Comparison of ENCODE assay signal across 8 cellular contexts in genomic region chr6:3075522-3076113, GRCh38. TPM values are rescaled to one million over a fixed set of nuclear protein-coding genes. Genes with fewer than 3 reads are reported as not detected.
DNase-seq lines count a peak whose midpoint lies in the region; ATAC-seq lines count a peak whose summit lies in the region.

No MANE protein-coding gene starts in this region.

- peak; percentile 50 for ATAC-seq in activated CD8-positive, alpha-beta memory T cell treated with anti-CD3 and anti-CD28 coated beads, Interleukin-2, amount 10 ng/mL, durations not matched to agents 7 days and 5 days
- ATAC-seq in T-cell (replicated peaks in 1 of 4) (peak in 3 of 4 experiments; percentile 31 to 67 (median 43)), HG03354 (IDR thresholded peaks at IDR 0.05; ENCODE audit: poor library complexity, severe bottlenecking, unreplicated experiment) (no peak)
- peak; percentile 64 for ATAC-seq in stimulated activated effector memory CD8-positive, alpha-beta T cell treated with anti-CD3 and anti-CD28 coated beads, Interleukin-12 subunit alpha, Interleukin-12 subunit beta, amount 100 ng/mL, for 72 hours

- H3K4me3 Mint-ChIP-seq in activated CD8-positive, alpha-beta memory T cell treated with anti-CD3 and anti-CD28 coated beads, Interleukin-2, amount 10 ng/mL, durations not matched to agents 7 days and 5 days = peak overlapping the region; percentile 34
- H3K4me3 Mint-ChIP-seq in T-cell = peak overlapping the region; percentile 38 to 70 (median 59)
- peak overlapping the region; percentile 51 for H3K4me3 Mint-ChIP-seq in stimulated activated effector memory CD8-positive, alpha-beta T cell treated with anti-CD3 and anti-CD28 coated beads, Interleukin-12 subunit alpha, Interleukin-12 subunit beta, amount 100 ng/mL, for 72 hours

- no peak for DNase-seq in activated CD8-positive, alpha-beta memory T cell treated with anti-CD3 and anti-CD28 coated beads, Interleukin-2, amount 10 ng/mL, durations not matched to agents 7 days and 5 days
- DNase-seq in activated CD8-positive, alpha-beta memory T cell treated with anti-CD3 and anti-CD28 coated beads for 24 hours = no peak
- DNase-seq in T-cell (no peak), fibroblast of gingiva (ENCODE audit: low read depth) (peak; percentile 33), iPS-NIHi7 (ENCODE audit: extremely low spot score) (no peak)
- DNase-seq in stimulated activated effector memory CD8-positive, alpha-beta T cell treated with anti-CD3 and anti-CD28 coated beads, Interleukin-12 subunit alpha, Interleukin-12 subunit beta, amount 100 ng/mL, for 72 hours (ENCODE audit: low spot score in 2 of 2) = no peak
- no peak for DNase-seq in stimulated activated CD4-positive, alpha-beta T cell treated with anti-CD3 and anti-CD28 coated beads, Interleukin-4, amount 100 ng/mL, for 4 hours

- peaks cover 38% of the 10 kb centered on the region for H3K36me3 Mint-ChIP-seq in activated CD8-positive, alpha-beta memory T cell treated with anti-CD3 and anti-CD28 coated beads, Interleukin-2, amount 10 ng/mL, durations not matched to agents 7 days and 5 days
- peaks cover 42% of the 10 kb centered on the region for H3K36me3 Mint-ChIP-seq in T-cell
- H3K36me3 Mint-ChIP-seq in stimulated activated effector memory CD8-positive, alpha-beta T cell treated with anti-CD3 and anti-CD28 coated beads, Interleukin-12 subunit alpha, Interleukin-12 subunit beta, amount 100 ng/mL, for 72 hours = peaks cover 73% of the 10 kb centered on the region

- no peaks in the 10 kb centered on the region for H3K9me3 Mint-ChIP-seq in activated CD8-positive, alpha-beta memory T cell treated with anti-CD3 and anti-CD28 coated beads, Interleukin-2, amount 10 ng/mL, durations not matched to agents 7 days and 5 days (ENCODE audit: low read depth)
- no peaks in the 10 kb centered on the region for H3K9me3 Mint-ChIP-seq in T-cell
- no peaks in the 10 kb centered on the region for H3K9me3 Mint-ChIP-seq in stimulated activated effector memory CD8-positive, alpha-beta T cell treated with anti-CD3 and anti-CD28 coated beads, Interleukin-12 subunit alpha, Interleukin-12 subunit beta, amount 100 ng/mL, for 72 hours

- peaks cover 45% of the 10 kb centered on the region for H3K4me1 Mint-ChIP-seq in activated CD8-positive, alpha-beta memory T cell treated with anti-CD3 and anti-CD28 coated beads, Interleukin-2, amount 10 ng/mL, durations not matched to agents 7 days and 5 days
- peaks cover 52 to 66% (median 65%) of the 10 kb centered on the region in 3 donors for H3K4me1 Mint-ChIP-seq in T-cell
- H3K4me1 Mint-ChIP-seq in stimulated activated effector memory CD8-positive, alpha-beta T cell treated with anti-CD3 and anti-CD28 coated beads, Interleukin-12 subunit alpha, Interleukin-12 subunit beta, amount 100 ng/mL, for 72 hours = peaks cover 62% of the 10 kb centered on the region

- H3K27me3 Mint-ChIP-seq in activated CD8-positive, alpha-beta memory T cell treated with anti-CD3 and anti-CD28 coated beads, Interleukin-2, amount 10 ng/mL, durations not matched to agents 7 days and 5 days = no peaks in the 10 kb centered on the region
- no peaks in the 10 kb centered on the region for H3K27me3 Mint-ChIP-seq in T-cell

- peak overlapping the region; percentile 71 for H3K27ac Mint-ChIP-seq in activated CD8-positive, alpha-beta memory T cell treated with anti-CD3 and anti-CD28 coated beads, Interleukin-2, amount 10 ng/mL, durations not matched to agents 7 days and 5 days
- H3K27ac Mint-ChIP-seq in T-cell = peak overlapping the region; percentile 91 to 93
- peak overlapping the region; percentile 90 for H3K27ac Mint-ChIP-seq in stimulated activated effector memory CD8-positive, alpha-beta T cell treated with anti-CD3 and anti-CD28 coated beads, Interleukin-12 subunit alpha, Interleukin-12 subunit beta, amount 100 ng/mL, for 72 hours

- CTCF ChIA-PET in activated CD8-positive, alpha-beta memory T cell treated with anti-CD3 and anti-CD28 coated beads, Interleukin-2, amount 10 ng/mL, durations not matched to agents 7 days and 5 days (lab: Charles Lee) = interaction anchor here (0.7 to 1.7 kb wide), 5 partner anchors 8 to 314 kb away, joined by 3 to 4 read pairs (median 3); partner anchors contain the start of gene BPHL
- CTCF ChIA-PET in T-cell (lab: Charles Lee) = interaction anchor here in 1 of 2 donors (0.7 to 1.1 kb wide), 4 partner anchors 11 to 284 kb away, joined by 3 to 4 read pairs (median 3); no protein-coding TSS in a partner anchor

- POLR2A ChIA-PET in T-cell (lab: Charles Lee) = interaction anchor here (0.6 to 1.3 kb wide), 5 partner anchors 8 to 1026 kb away, joined by 3 to 4 read pairs (median 3); partner anchors contain the start of gene RIPK1 (in 1 of the 2)

RNA-seq across cellular contexts. Expression of gene RIPK1, which starts 7.3 kb away (rescaled TPM):
- total RNA-seq in activated CD8-positive, alpha-beta memory T cell treated with anti-CD3 and anti-CD28 coated beads, Interleukin-2, amount 10 ng/mL, durations not matched to agents 7 days and 5 days = 10 to 100 TPM; 26.6 to 29.6 TPM
- total RNA-seq in T-cell = 10 to 100 TPM; 22.5 to 33.8 (median 31.7) TPM

RNA-seq across cellular contexts. Expression of gene BPHL, which starts 42.9 kb away (rescaled TPM):
- total RNA-seq in activated CD8-positive, alpha-beta memory T cell treated with anti-CD3 and anti-CD28 coated beads, Interleukin-2, amount 10 ng/mL, durations not matched to agents 7 days and 5 days = 1 to 10 TPM; 5.3 to 9.2 TPM
- 10 to 100 TPM in 3 of 5 donors, 1 to 10 TPM in 2; 7.1 to 12.4 (median 11.0) TPM for total RNA-seq in T-cell
